In genomic region chr17:28372203-28372944, GRCh38 we compare ENCODE assay signal across 8 cellular contexts. TPM values are rescaled to one million over a fixed set of nuclear protein-coding genes. Genes with fewer than 3 reads are reported as not detected.
DNase-seq lines count a peak whose midpoint lies in the region; ATAC-seq and FAIRE-seq lines count a peak whose summit lies in the region.

No MANE protein-coding gene starts in this region.

- peaks cover 10% of the 10 kb centered on the region for H3K36me3 Mint-ChIP-seq in dendritic cell treated with granulocyte-macrophage colony-stimulating factor and Interleukin-4, amounts not matched to agents 40 ng/mL and 50 ng/mL, for 4 days (ENCODE audit: low read depth)

- DNase-seq in GM03348 (ENCODE audit: low spot score) (peak; percentile 51), RPMI7951 (ENCODE audit: low read depth) (peak; percentile 37), myocyte (ENCODE audit: low read depth) (peak; percentile 24), NCI-H446 treated with DMSO at 0.1 percent for 48 hours (lab: John Stamatoyannopoulos, UW) (no peak), cerebellar nuclear complex (lab: John Stamatoyannopoulos, UW) (no peak), GM19239 (ENCODE audit: insufficient read length, low spot score) (no peak)

- intact Hi-C loops in dendritic cell treated with granulocyte-macrophage colony-stimulating factor and Interleukin-4, amounts not matched to agents 40 ng/mL and 50 ng/mL, for 4 days (cut with micrococcal nuclease) = no loop called here

- FAIRE-seq in GM19239 (lab: Jason Lieb, UNC) = no peak

- no peaks in the 10 kb centered on the region for H3K9me3 Mint-ChIP-seq in dendritic cell treated with granulocyte-macrophage colony-stimulating factor and Interleukin-4, amounts not matched to agents 40 ng/mL and 50 ng/mL, for 4 days

- H3K4me3 Mint-ChIP-seq in dendritic cell treated with granulocyte-macrophage colony-stimulating factor and Interleukin-4, amounts not matched to agents 40 ng/mL and 50 ng/mL, for 4 days = peak overlapping the region; percentile 76

- no peak overlapping the region for H3K27ac Mint-ChIP-seq in dendritic cell treated with granulocyte-macrophage colony-stimulating factor and Interleukin-4, amounts not matched to agents 40 ng/mL and 50 ng/mL, for 4 days

- H3K4me1 Mint-ChIP-seq in dendritic cell treated with granulocyte-macrophage colony-stimulating factor and Interleukin-4, amounts not matched to agents 40 ng/mL and 50 ng/mL, for 4 days (ENCODE audit: low read depth) = peaks cover 35% of the 10 kb centered on the region

- peaks cover 35% of the 10 kb centered on the region for H3K27me3 Mint-ChIP-seq in dendritic cell treated with granulocyte-macrophage colony-stimulating factor and Interleukin-4, amounts not matched to agents 40 ng/mL and 50 ng/mL, for 4 days

- peak; percentile 21 for ATAC-seq in GM21825 (IDR thresholded peaks at IDR 0.05; ENCODE audit: unreplicated experiment)

RNA-seq across cellular contexts. Expression of gene SARM1, which starts 0.9 kb away (rescaled TPM):
- 6.9 and 9.0 TPM in 2 replicates for total RNA-seq in RPMI7951 (2014; rRNA removed; shearing (Covaris generic))
- 8.6 and 13.9 TPM in 2 replicates for total RNA-seq in myocyte
- 9.7 TPM for polyA plus RNA-seq in myocyte (2012)

RNA-seq across cellular contexts. Expression of gene VTN, which starts 2.3 kb away (rescaled TPM):
- 0.10 and 0.60 TPM in 2 replicates for total RNA-seq in RPMI7951 (2014; rRNA removed; shearing (Covaris generic))
- 0.21 and 0.26 TPM in 2 replicates for total RNA-seq in myocyte
- polyA plus RNA-seq in myocyte (2012) = 0.38 TPM

RNA-seq across cellular contexts. Expression of gene SEBOX, which starts 7.4 kb away (rescaled TPM):
- total RNA-seq in RPMI7951 (2014; rRNA removed; shearing (Covaris generic)) = not detected in 2 replicates
- not detected in 2 replicates for total RNA-seq in myocyte
- not detected for polyA plus RNA-seq in myocyte (2012)

RNA-seq across cellular contexts. Expression of gene POLDIP2, which starts 15.0 kb away (rescaled TPM):
- 79.6 and 91.8 TPM in 2 replicates for total RNA-seq in RPMI7951 (2014; rRNA removed; shearing (Covaris generic))
- total RNA-seq in myocyte = 118 and 127 TPM in 2 replicates
- 93.4 TPM for polyA plus RNA-seq in myocyte (2012)

RNA-seq across cellular contexts. Expression of gene SLC46A1, which starts 33.6 kb away (rescaled TPM):
- total RNA-seq in RPMI7951 (2014; rRNA removed; shearing (Covaris generic)) = 1.4 and 2.1 TPM in 2 replicates
- total RNA-seq in myocyte = 1.8 and 3.2 TPM in 2 replicates
- 3.6 TPM for polyA plus RNA-seq in myocyte (2012)

Comparison
In these comparisons a context has a peak if more than half of its experiments do, and no peak if none do; other contexts are left out.
1. DNase-seq: peak in GM03348 (single experiment), RPMI7951 (single experiment) and myocyte (single experiment); none in NCI-H446 treated with DMSO at 0.1 percent for 48 hours (single experiment), cerebellar nuclear complex (0 of 2) and GM19239 (single experiment).